19 cellular contexts compared by ENCODE assay signal in the genomic region with DNA sequence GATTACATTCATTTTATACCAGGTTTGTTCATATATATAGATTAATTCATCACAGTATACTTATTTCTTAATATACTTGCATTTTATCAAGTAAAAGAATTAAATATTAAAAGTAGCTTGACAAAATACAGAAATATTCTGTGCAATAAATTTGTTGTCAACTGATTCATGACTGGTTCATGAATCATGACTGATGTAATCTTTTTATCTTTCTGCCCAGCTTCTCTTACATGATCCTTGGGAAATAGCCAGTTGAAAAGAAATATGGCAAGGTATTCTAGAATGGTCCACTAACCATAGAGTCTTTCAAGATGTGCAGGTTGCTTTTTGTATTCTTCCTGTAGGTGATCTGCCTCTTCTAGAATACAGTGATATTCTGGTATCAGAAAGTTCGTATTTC. TPM values are rescaled to one million over a fixed set of nuclear protein-coding genes. Genes with fewer than 3 reads are reported as not detected.
DNase-seq lines count a peak whose midpoint lies in the region; ATAC-seq and TF ChIP-seq lines count a peak whose summit lies in the region.
"Had no signal": no experiment of that assay in that cellular context is flagged by ENCODE, and none has a peak within 500 bp of the region (broad histone marks: within the 10 kb centered on the region; RNA-seq: fewer than 3 reads in every experiment).

No MANE protein-coding gene starts in this region.

- H3K27me3 ChIP-seq in PC-3 (ENCODE audit: low read length) (no peaks in the 10 kb centered on the region), left lung (no peaks in the 10 kb centered on the region)
- H3K27me3 ChIP-seq: ovary, tibial artery had no signal

- no peaks in the 10 kb centered on the region for H3K9me2 ChIP-seq in PC-3 (replicated peaks; ENCODE audit: low read length)

- H3K27ac ChIP-seq in PC-3 (ENCODE audit: low read length) (no peak overlapping the region), left lung (no peak overlapping the region)
- H3K27ac ChIP-seq: ovary, tibial artery had no signal

- H3K79me2 ChIP-seq in PC-3 (ENCODE audit: low read length) = peaks cover 9% of the 10 kb centered on the region

- no peak overlapping the region for H3K4me2 ChIP-seq in PC-3 (ENCODE audit: low read length)
- H3K4me2 ChIP-seq: smooth muscle cell had no signal

- TF ChIP-seq POLR2A in erythroblast (IDR thresholded peaks at IDR 0.05; ENCODE audit: low read length) = no peak

- H2AFZ ChIP-seq in PC-3 (ENCODE audit: low read length) = no peak overlapping the region

- H3K36me3 ChIP-seq in PC-3 (ENCODE audit: low read depth, low read length) = no peaks in the 10 kb centered on the region
- H3K36me3 ChIP-seq in left lung = peaks cover 0 to 39% of the 10 kb centered on the region in 2 donors
- H3K36me3 ChIP-seq: ovary had no signal

- DNase-seq in GM03348 (ENCODE audit: low spot score) = peak; percentile 47
- DNase-seq in PC-3 = peak; percentile 54
- DNase-seq in erythroblast (lab: John Stamatoyannopoulos, UW) = peak; percentile 64 to 78
- DNase-seq in renal cortical epithelial cell (ENCODE audit: low read depth) = peak; percentile 6
- no peak for DNase-seq in left lung
- no peak for DNase-seq in GM20000 (ENCODE audit: low spot score)
- DNase-seq: activated gamma-delta T cell; aorta; CD4-positive, CD25-positive, alpha-beta regulatory T cell; cortex of kidney; DMS79; hypothalamus; left colon; NCI-H1417; ovary; SHP77; tibial artery had no signal

- POLR2A ChIA-PET in PC-3 (lab: Charles Lee; ENCODE audit: unreplicated experiment) = no interaction called here

- no peaks in the 10 kb centered on the region for H3K9me3 ChIP-seq in PC-3 (ENCODE audit: low read length)
- H3K9me3 ChIP-seq in left lung = no peaks in the 10 kb centered on the region
- H3K9me3 ChIP-seq: ovary, tibial artery had no signal

- no peak overlapping the region for H3K4me3 ChIP-seq in PC-3 (ENCODE audit: low read length)
- no peak overlapping the region for H3K4me3 ChIP-seq in left lung
- H3K4me3 ChIP-seq: ovary, smooth muscle cell, tibial artery had no signal

- no TSS peak for BruUV-seq in PC-3 (replicated peaks; lab: Mats Ljungman, UMichigan)

- no peaks in the 10 kb centered on the region for H4K20me1 ChIP-seq in PC-3 (ENCODE audit: low read length)

- H3K4me1 ChIP-seq in PC-3 (ENCODE audit: insufficient read depth, low read length) (peaks cover 10% of the 10 kb centered on the region), left lung (peaks cover 0 to 13% of the 10 kb centered on the region in 2 donors)

- H3K9ac ChIP-seq in PC-3 (ENCODE audit: low read length) = no peak overlapping the region

- no peak for TF ChIP-seq CTCF in PC-3 (conservative IDR thresholded peaks at IDR 0.05; ENCODE audit: low read depth, low read length)
- no peak for TF ChIP-seq CTCF in left lung (IDR thresholded peaks at IDR 0.05)
- no peak for TF ChIP-seq CTCF in GM20000 (IDR thresholded peaks at IDR 0.05; ENCODE audit: extremely low read depth, missing control alignments)

- no peak for ATAC-seq in PC-3
- ATAC-seq in left lung = no peak
- no peak for ATAC-seq in HG03196 (IDR thresholded peaks at IDR 0.05; ENCODE audit: unreplicated experiment)
- ATAC-seq: left colon had no signal

- intact Hi-C loops in PC-3 (cut with micrococcal nuclease) = no loop called here
- intact Hi-C loops in left lung (cut with DNase I) = no loop called here

- CTCF ChIA-PET in PC-3 (lab: Charles Lee) = no interaction called here

- no peaks in the 10 kb centered on the region for H3F3A ChIP-seq in PC-3 (ENCODE audit: low read length, unreplicated experiment)

RNA-seq across cellular contexts. Expression of a gene that starts 4.2 kb away (rescaled TPM):
- total RNA-seq in PC-3 (2014; rRNA removed) (59.1 and 78.0 TPM in 2 replicates), renal cortical epithelial cell (2.5 and 43.2 TPM in 2 replicates), left lung (1 to 10 TPM; 3.5 to 8.1 TPM)

RNA-seq across cellular contexts. Expression of a gene that starts 26.7 kb away (rescaled TPM):
- total RNA-seq in PC-3 (2014; rRNA removed) (19.0 and 23.4 TPM in 2 replicates), renal cortical epithelial cell (18.1 and 38.6 TPM in 2 replicates), left lung (10 to 100 TPM; 13.5 to 20.4 TPM)

RNA-seq across cellular contexts. Expression of a gene that starts 42.4 kb away (rescaled TPM):
- total RNA-seq in PC-3 (2014; rRNA removed) (5.2 and 10.1 TPM in 2 replicates), renal cortical epithelial cell (27.3 and 31.6 TPM in 2 replicates), left lung (10 to 100 TPM; 12.5 to 17.4 TPM)

Comparison
In these comparisons a context has a peak if more than half of its experiments do, and no peak if none do; other contexts are left out.
1. DNase-seq: peak in GM03348 (single experiment), PC-3 (single experiment), erythroblast (2 of 2) and renal cortical epithelial cell (single experiment); none in left lung (0 of 2) and GM20000 (single experiment).